ENCODE assay signal across 28 cellular contexts in the genomic region with DNA sequence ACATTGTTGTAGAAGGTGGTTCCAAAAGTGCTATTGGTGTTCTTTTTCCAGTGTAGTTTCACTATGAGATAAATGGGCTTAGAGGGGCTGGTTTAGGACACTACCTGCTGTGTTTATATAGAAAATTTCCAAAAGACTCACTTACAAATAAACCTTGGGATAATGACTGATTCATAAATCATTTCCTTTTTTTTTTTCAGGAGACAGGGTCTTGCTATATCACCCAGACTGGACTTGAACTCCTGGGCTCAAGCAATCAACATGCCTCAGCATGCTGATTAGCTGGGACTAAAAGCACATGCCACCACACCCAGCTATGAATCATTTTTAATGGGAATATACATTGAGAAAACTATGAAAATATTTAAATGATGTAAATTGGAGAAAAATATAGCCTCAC.
"Had no signal": no experiment of that assay in that cellular context is flagged by ENCODE, and none has a peak within 500 bp of the region (broad histone marks: within the 10 kb centered on the region; RNA-seq: fewer than 3 reads in every experiment).

No MANE protein-coding gene starts in this region.

- H3K4me1 ChIP-seq: adrenal gland, body of pancreas, Peyer's patch had no signal

- ATAC-seq: activated CD4-positive, alpha-beta T cell treated with anti-CD3 and anti-CD28 coated beads for 36 hours; activated CD4-positive, CD25-positive, alpha-beta regulatory T cell treated with anti-CD3 and anti-CD28 coated beads, Interleukin-2, amount 50 U/mL, for 24 hours; activated CD8-positive, alpha-beta T cell treated with anti-CD3 and anti-CD28 coated beads, Interleukin-2, amount 10 ng/mL, durations not matched to agents 7 days and 5 days; activated naive CD4-positive, alpha-beta T cell treated with anti-CD3 and anti-CD28 coated beads, Interleukin-2, amount 50 U/mL, for 72 hours; activated T-cell treated with anti-CD3 and anti-CD28 coated beads, Interleukin-2, amount 50 U/mL, for 4 hours; body of pancreas; PC-3; WTC11 had no signal

- H3K27ac ChIP-seq: adrenal gland, body of pancreas, KMS-11, Peyer's patch had no signal

- H3K27me3 ChIP-seq: adrenal gland, body of pancreas, Peyer's patch had no signal

- H3K9me3 ChIP-seq: body of pancreas, Peyer's patch had no signal

- DNase-seq: activated CD4-positive, alpha-beta T cell treated with anti-CD3 and anti-CD28 coated beads for 36 hours; activated CD4-positive, alpha-beta T cell treated with anti-CD3 and anti-CD28 coated beads, Interleukin-2, amount 10 ng/mL, durations not matched to agents 7 days and 5 days; activated CD4-positive, alpha-beta T cell treated with anti-CD3 and anti-CD28 coated beads, Interleukin-2, amount 50 U/mL, for 48 hours; activated CD8-positive, alpha-beta memory T cell treated with anti-CD3 and anti-CD28 coated beads, Interleukin-2, amount 50 U/mL, for 4 hours; activated CD8-positive, alpha-beta T cell treated with anti-CD3 and anti-CD28 coated beads, Interleukin-2, amount 10 ng/mL, durations not matched to agents 7 days and 5 days; activated gamma-delta T cell treated with Interleukin-2 at 50 U/mL for 16 hours; activated naive CD4-positive, alpha-beta T cell treated with anti-CD3 and anti-CD28 coated beads for 36 hours; activated T-cell treated with anti-CD3 and anti-CD28 coated beads for 4 hours; activated T-cell treated with anti-CD3 and anti-CD28 coated beads, Interleukin-2, amount 50 U/mL, for 4 hours; adrenal gland; body of pancreas; central memory CD4-positive, alpha-beta T cell; NCI-H1105; NCI-H1417 treated with DMSO at 0.1 percent for 48 hours; NCI-H1694; NCI-H1930; NCI-H2081 treated with DMSO at 0.1 percent for 48 hours; NCI-H226; NCI-H446 treated with DMSO at 0.1 percent for 48 hours; NCI-H524; PC-3; Peyer's patch; Right ventricle myocardium superior; RPMI8226 had no signal

- H3K4me2 ChIP-seq: KMS-11 had no signal

- H3K4me3 ChIP-seq: adrenal gland, body of pancreas, Peyer's patch had no signal

- H3K9ac ChIP-seq: KMS-11 had no signal

- H3K36me3 ChIP-seq: adrenal gland, Peyer's patch had no signal
